ENCODE assay signal across 21 cellular contexts in genomic region chr3:9497821-9498565, GRCh38. TPM values are rescaled to one million over a fixed set of nuclear protein-coding genes. Genes with fewer than 3 reads are reported as not detected.
DNase-seq lines count a peak whose midpoint lies in the region; ATAC-seq and TF ChIP-seq lines count a peak whose summit lies in the region.
"Had no signal": no experiment of that assay in that cellular context is flagged by ENCODE, and none has a peak within 500 bp of the region (broad histone marks: within the 10 kb centered on the region; RNA-seq: fewer than 3 reads in every experiment).

No MANE protein-coding gene starts in this region.

- no peaks in the 10 kb centered on the region for H3K27me3 ChIP-seq in GM23248 (replicated peaks; ENCODE audit: insufficient read depth)
- H3K27me3 ChIP-seq in suprapubic skin: peaks cover 23% of the 10 kb centered on the region
- H3K27me3 ChIP-seq: SJCRH30 had no signal

- TF ChIP-seq CTCF in epithelial cell of esophagus (IDR thresholded peaks at IDR 0.05; ENCODE audit: insufficient read depth, low read depth, low read length, missing control alignments): no peak
- TF ChIP-seq CTCF in suprapubic skin (IDR thresholded peaks at IDR 0.05): no peak

- no peak overlapping the region for H2AFZ ChIP-seq in GM23248

- TF ChIP-seq EP300 in suprapubic skin (IDR thresholded peaks at IDR 0.05): no peak

- H3K9me3 ChIP-seq in GM23248 (ENCODE audit: low read depth) (no peaks in the 10 kb centered on the region), suprapubic skin (no peaks in the 10 kb centered on the region)
- H3K9me3 ChIP-seq: BLaER1, SJCRH30, spleen, tibial nerve had no signal

- H3K4me2 ChIP-seq in GM23248 (ENCODE audit: unreplicated experiment): no peak overlapping the region
- H3K4me2 ChIP-seq: BLaER1 had no signal

- no peak for TF ChIP-seq POLR2A in suprapubic skin (IDR thresholded peaks at IDR 0.05)

- no peak overlapping the region for H3K4me3 ChIP-seq in GM23248
- H3K4me3 ChIP-seq in epithelial cell of esophagus (ENCODE audit: low read length): no peak overlapping the region
- H3K4me3 ChIP-seq in suprapubic skin: no peak overlapping the region
- H3K4me3 ChIP-seq: BLaER1, cardiac muscle cell, SJCRH30, spleen, tibial nerve had no signal

- H3K27ac ChIP-seq in GM23248 (no peak overlapping the region), suprapubic skin (no peak overlapping the region)
- H3K27ac ChIP-seq: BLaER1, cardiac muscle cell, SJCRH30, spleen, tibial nerve had no signal

- no peak overlapping the region for H3K9ac ChIP-seq in GM23248
- H3K9ac ChIP-seq: BLaER1 had no signal

- H3K4me1 ChIP-seq in GM23248 (ENCODE audit: insufficient read depth): peaks cover 18% of the 10 kb centered on the region
- H3K4me1 ChIP-seq in suprapubic skin: peaks cover 18% of the 10 kb centered on the region
- H3K4me1 ChIP-seq: SJCRH30 had no signal

- in situ Hi-C loops in GM23248 (cut with MboI): no loop called here

- no peaks in the 10 kb centered on the region for H3K79me2 ChIP-seq in GM23248 (ENCODE audit: insufficient read depth)

- 67 to 72% methylated on average over 8 of the region's 8 CpGs for WGBS in GM23248 (ENCODE audit: low coverage in 1 of 2, low lambda C conversion rate in 2 of 2, missing lambda C conversion rate in 2 of 2), 2 experiments
- WGBS in suprapubic skin: 80% methylated on average over 8 of the region's 8 CpGs

- no peak for ATAC-seq in HG03439 (IDR thresholded peaks at IDR 0.05; ENCODE audit: unreplicated experiment)
- ATAC-seq: activated naive CD4-positive, alpha-beta T cell treated with anti-CD3 and anti-CD28 coated beads, Interleukin-2, amount 50 U/mL, for 72 hours; stimulated activated memory B cell treated with anti-CD40 and anti-IgM and Interleukin-4, amounts not matched to agents 10 μg/mL and 1 μg/mL and 100 μg/mL, for 72 hours had no signal

- no peaks in the 10 kb centered on the region for H3K36me3 ChIP-seq in GM23248 (ENCODE audit: low read depth)
- no peaks in the 10 kb centered on the region for H3K36me3 ChIP-seq in suprapubic skin
- H3K36me3 ChIP-seq: BLaER1, cardiac muscle cell, SJCRH30, spleen had no signal

- peak; percentile 53 for DNase-seq in GM23248
- DNase-seq in M059J (ENCODE audit: low read depth): peak; percentile 80
- peak; percentile 87 for DNase-seq in epithelial cell of esophagus (ENCODE audit: low read depth)
- peak; percentile 24 for DNase-seq in non-pigmented ciliary epithelial cell (ENCODE audit: low read depth)
- no peak for DNase-seq in suprapubic skin (ENCODE audit: low spot score in 2 of 2)
- DNase-seq in activated effector memory CD4-positive, alpha-beta T cell treated with anti-CD3 and anti-CD28 coated beads, Interleukin-2, amount 50 U/mL, for 16 hours: no peak
- no peak for DNase-seq in iPS-NIHi11 (ENCODE audit: low spot score)
- DNase-seq: activated CD4-positive, alpha-beta T cell treated with anti-CD3 and anti-CD28 coated beads, Interleukin-2, amount 50 U/mL, for 1 hour; hypothalamus; KG1; NCI-H1436; NK-92 treated with Interleukin-12 subunit alpha and Interleukin-12 subunit beta, amount 100 ng/mL, for 24 hours; SJCRH30; spleen had no signal

- no peaks in the 10 kb centered on the region for H3K9me2 ChIP-seq in GM23248 (ENCODE audit: insufficient read depth)

- H3F3A ChIP-seq in GM23248 (ENCODE audit: insufficient read depth): 0 out of 2 replicates have a peak, but pooled peaks cover 13% of the 10 kb centered on the region

- H4K20me1 ChIP-seq in GM23248 (ENCODE audit: insufficient read depth): no peaks in the 10 kb centered on the region
- H4K20me1 ChIP-seq: BLaER1 had no signal

RNA-seq across cellular contexts. Expression of gene LHFPL4, which starts 55.6 kb away (rescaled TPM):
- not detected in 2 replicates for total RNA-seq in GM23248 (2014; rRNA removed; shearing (Covaris generic))
- 0.19 and 0.23 TPM in 2 replicates for polyA plus RNA-seq in GM23248 (2016; fragmentation: Nextera tagmentation; extraction: Ambion mirVana)
- 0.05 TPM in 1 of 2 replicates, not detected in the other for total RNA-seq in M059J (2014; rRNA removed; shearing (Covaris generic))
- under 1 TPM in 1 of 4 donors, not detected in 3; 0.19 TPM for total RNA-seq in suprapubic skin
- total RNA-seq: activated naive CD4-positive, alpha-beta T cell treated with anti-CD3 and anti-CD28 coated beads, Interleukin-2, amount 50 U/mL, for 72 hours; cardiac muscle cell; liver; SJCRH30; spleen had no signal
- polyA plus RNA-seq: spleen had no signal

Comparison
In these comparisons a context has a peak if more than half of its experiments do, and no peak if none do; other contexts are left out.
1. DNase-seq: peak in GM23248 (single experiment), M059J (single experiment), epithelial cell of esophagus (single experiment) and non-pigmented ciliary epithelial cell (single experiment); none in suprapubic skin (0 of 2), activated effector memory CD4-positive, alpha-beta T cell treated with anti-CD3 and anti-CD28 coated beads, Interleukin-2, amount 50 U/mL, for 16 hours (single experiment) and iPS-NIHi11 (single experiment).